ENCODE assay signal across 1 cellular context in the genomic region with DNA sequence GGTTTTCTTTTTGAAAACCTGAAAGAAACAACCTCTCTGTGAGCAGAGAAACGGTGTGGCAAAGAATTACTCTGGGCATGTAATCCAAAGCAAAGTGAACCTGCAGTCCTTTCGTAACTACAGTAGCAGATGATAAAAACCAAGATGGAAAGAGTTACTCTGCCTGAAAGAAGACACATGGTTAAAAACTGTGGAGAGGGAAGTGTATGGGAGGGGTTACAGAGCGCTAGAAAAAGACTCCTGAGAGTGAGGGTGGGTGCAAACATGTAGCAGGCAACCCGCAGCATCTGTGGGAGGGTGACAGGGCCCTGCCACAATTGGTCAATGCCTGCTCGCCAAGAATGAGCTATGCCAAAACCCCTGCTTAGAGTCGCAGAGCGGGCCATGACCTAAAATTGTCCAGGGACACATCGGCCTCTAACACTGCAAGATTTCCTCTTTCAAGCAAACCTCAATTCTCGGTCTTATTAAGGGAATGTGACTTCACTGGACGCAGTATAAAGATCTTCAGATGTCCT.
TF ChIP-seq lines count a peak whose summit lies in the region.

No MANE protein-coding gene starts in this region.

TF ChIP-seq in WTC11, 78 proteins besides CTCF, POLR2A, EP300 and RAD21 (continued from another document):
- TF ChIP-seq, protein P1, sequence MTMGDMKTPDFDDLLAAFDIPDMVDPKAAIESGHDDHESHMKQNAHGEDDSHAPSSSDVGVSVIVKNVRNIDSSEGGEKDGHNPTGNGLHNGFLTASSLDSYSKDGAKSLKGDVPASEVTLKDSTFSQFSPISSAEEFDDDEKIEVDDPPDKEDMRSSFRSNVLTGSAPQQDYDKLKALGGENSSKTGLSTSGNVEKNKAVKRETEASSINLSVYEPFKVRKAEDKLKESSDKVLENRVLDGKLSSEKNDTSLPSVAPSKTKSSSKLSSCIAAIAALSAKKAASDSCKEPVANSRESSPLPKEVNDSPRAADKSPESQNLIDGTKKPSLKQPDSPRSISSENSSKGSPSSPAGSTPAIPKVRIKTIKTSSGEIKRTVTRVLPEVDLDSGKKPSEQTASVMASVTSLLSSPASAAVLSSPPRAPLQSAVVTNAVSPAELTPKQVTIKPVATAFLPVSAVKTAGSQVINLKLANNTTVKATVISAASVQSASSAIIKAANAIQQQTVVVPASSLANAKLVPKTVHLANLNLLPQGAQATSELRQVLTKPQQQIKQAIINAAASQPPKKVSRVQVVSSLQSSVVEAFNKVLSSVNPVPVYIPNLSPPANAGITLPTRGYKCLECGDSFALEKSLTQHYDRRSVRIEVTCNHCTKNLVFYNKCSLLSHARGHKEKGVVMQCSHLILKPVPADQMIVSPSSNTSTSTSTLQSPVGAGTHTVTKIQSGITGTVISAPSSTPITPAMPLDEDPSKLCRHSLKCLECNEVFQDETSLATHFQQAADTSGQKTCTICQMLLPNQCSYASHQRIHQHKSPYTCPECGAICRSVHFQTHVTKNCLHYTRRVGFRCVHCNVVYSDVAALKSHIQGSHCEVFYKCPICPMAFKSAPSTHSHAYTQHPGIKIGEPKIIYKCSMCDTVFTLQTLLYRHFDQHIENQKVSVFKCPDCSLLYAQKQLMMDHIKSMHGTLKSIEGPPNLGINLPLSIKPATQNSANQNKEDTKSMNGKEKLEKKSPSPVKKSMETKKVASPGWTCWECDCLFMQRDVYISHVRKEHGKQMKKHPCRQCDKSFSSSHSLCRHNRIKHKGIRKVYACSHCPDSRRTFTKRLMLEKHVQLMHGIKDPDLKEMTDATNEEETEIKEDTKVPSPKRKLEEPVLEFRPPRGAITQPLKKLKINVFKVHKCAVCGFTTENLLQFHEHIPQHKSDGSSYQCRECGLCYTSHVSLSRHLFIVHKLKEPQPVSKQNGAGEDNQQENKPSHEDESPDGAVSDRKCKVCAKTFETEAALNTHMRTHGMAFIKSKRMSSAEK (CRISPR knock-in tag; IDR thresholded peaks at IDR 0.05; ENCODE audit: borderline replicate concordance) = no peak
- TF ChIP-seq TEAD1 (CRISPR knock-in tag; IDR thresholded peaks at IDR 0.05) (no peak), NR3C1 (CRISPR knock-in tag; conservative IDR thresholded peaks at IDR 0.05; ENCODE audit: low read depth) (no peak), NR1H2 (CRISPR knock-in tag; IDR thresholded peaks at IDR 0.05) (no peak), SP1 (CRISPR knock-in tag; conservative IDR thresholded peaks at IDR 0.05) (no peak), SMAD4 (CRISPR knock-in tag; IDR thresholded peaks at IDR 0.05) (no peak), ZNF416 (CRISPR knock-in tag; IDR thresholded peaks at IDR 0.05) (no peak), ATF1 (CRISPR knock-in tag; IDR thresholded peaks at IDR 0.05) (no peak), ESRRA (CRISPR knock-in tag; IDR thresholded peaks at IDR 0.05; ENCODE audit: borderline replicate concordance) (no peak), MXD4 (CRISPR knock-in tag; IDR thresholded peaks at IDR 0.05; ENCODE audit: borderline replicate concordance) (no peak)
- TF ChIP-seq, protein P2, sequence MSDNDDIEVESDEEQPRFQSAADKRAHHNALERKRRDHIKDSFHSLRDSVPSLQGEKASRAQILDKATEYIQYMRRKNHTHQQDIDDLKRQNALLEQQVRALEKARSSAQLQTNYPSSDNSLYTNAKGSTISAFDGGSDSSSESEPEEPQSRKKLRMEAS (CRISPR knock-in tag; IDR thresholded peaks at IDR 0.05) = no peak
- TF ChIP-seq, protein P3, sequence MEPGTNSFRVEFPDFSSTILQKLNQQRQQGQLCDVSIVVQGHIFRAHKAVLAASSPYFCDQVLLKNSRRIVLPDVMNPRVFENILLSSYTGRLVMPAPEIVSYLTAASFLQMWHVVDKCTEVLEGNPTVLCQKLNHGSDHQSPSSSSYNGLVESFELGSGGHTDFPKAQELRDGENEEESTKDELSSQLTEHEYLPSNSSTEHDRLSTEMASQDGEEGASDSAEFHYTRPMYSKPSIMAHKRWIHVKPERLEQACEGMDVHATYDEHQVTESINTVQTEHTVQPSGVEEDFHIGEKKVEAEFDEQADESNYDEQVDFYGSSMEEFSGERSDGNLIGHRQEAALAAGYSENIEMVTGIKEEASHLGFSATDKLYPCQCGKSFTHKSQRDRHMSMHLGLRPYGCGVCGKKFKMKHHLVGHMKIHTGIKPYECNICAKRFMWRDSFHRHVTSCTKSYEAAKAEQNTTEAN (CRISPR knock-in tag; IDR thresholded peaks at IDR 0.05) = no peak
- TF ChIP-seq, protein P4, sequence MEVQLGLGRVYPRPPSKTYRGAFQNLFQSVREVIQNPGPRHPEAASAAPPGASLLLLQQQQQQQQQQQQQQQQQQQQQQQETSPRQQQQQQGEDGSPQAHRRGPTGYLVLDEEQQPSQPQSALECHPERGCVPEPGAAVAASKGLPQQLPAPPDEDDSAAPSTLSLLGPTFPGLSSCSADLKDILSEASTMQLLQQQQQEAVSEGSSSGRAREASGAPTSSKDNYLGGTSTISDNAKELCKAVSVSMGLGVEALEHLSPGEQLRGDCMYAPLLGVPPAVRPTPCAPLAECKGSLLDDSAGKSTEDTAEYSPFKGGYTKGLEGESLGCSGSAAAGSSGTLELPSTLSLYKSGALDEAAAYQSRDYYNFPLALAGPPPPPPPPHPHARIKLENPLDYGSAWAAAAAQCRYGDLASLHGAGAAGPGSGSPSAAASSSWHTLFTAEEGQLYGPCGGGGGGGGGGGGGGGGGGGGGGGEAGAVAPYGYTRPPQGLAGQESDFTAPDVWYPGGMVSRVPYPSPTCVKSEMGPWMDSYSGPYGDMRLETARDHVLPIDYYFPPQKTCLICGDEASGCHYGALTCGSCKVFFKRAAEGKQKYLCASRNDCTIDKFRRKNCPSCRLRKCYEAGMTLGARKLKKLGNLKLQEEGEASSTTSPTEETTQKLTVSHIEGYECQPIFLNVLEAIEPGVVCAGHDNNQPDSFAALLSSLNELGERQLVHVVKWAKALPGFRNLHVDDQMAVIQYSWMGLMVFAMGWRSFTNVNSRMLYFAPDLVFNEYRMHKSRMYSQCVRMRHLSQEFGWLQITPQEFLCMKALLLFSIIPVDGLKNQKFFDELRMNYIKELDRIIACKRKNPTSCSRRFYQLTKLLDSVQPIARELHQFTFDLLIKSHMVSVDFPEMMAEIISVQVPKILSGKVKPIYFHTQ (CRISPR knock-in tag; IDR thresholded peaks at IDR 0.05) = no peak
